In genomic region chr1:64480999-64481772, GRCh38 we compare ENCODE assay signal across 19 cellular contexts.
"Had no signal": no experiment of that assay in that cellular context is flagged by ENCODE, and none has a peak within 500 bp of the region (broad histone marks: within the 10 kb centered on the region; RNA-seq: fewer than 3 reads in every experiment).

No MANE protein-coding gene starts in this region.

- DNase-seq: activated CD4-positive, alpha-beta memory T cell treated with anti-CD3 and anti-CD28 coated beads for 36 hours; activated CD4-positive, alpha-beta T cell treated with anti-CD3 and anti-CD28 coated beads for 36 hours; activated CD8-positive, alpha-beta memory T cell treated with anti-CD3 and anti-CD28 coated beads, Interleukin-2, amount 10 ng/mL, durations not matched to agents 7 days and 5 days; activated naive CD4-positive, alpha-beta T cell treated with Interleukin-2 at 50 U/mL for 16 hours; activated naive CD8-positive, alpha-beta T cell treated with anti-CD3 and anti-CD28 coated beads, Interleukin-2, amount 10 ng/mL, durations not matched to agents 7 days and 5 days; amygdala; colonic mucosa; gastrocnemius medialis; mesendoderm; naive thymus-derived CD4-positive, alpha-beta T cell; stimulated activated CD4-positive, alpha-beta T cell treated with anti-CD3 and anti-CD28 coated beads, Interleukin-12 subunit alpha, Interleukin-12 subunit beta, amount 100 ng/mL, for 4 hours; stimulated activated CD4-positive, alpha-beta T cell treated with anti-CD3 and anti-CD28 coated beads, Interleukin-1b, Interleukin-23, amount 100 ng/mL, for 48 hours; stimulated activated naive CD4-positive, alpha-beta T cell treated with Interleukin-2 at 50 U/mL for 16 hours; T-helper 17 cell had no signal

- H3K27me3 ChIP-seq: colonic mucosa, gastrocnemius medialis, tibial nerve had no signal

- H3K9me3 Mint-ChIP-seq: activated CD4-positive, alpha-beta memory T cell treated with anti-CD3 and anti-CD28 coated beads for 36 hours; activated naive CD8-positive, alpha-beta T cell treated with anti-CD3 and anti-CD28 coated beads, Interleukin-2, amount 10 ng/mL, durations not matched to agents 7 days and 5 days; central memory CD8-positive, alpha-beta T cell; naive thymus-derived CD4-positive, alpha-beta T cell; WTC11 had no signal

- H3K27ac Mint-ChIP-seq: activated CD4-positive, alpha-beta memory T cell treated with anti-CD3 and anti-CD28 coated beads for 36 hours; activated CD4-positive, alpha-beta T cell treated with anti-CD3 and anti-CD28 coated beads for 36 hours; activated CD8-positive, alpha-beta memory T cell treated with anti-CD3 and anti-CD28 coated beads, Interleukin-2, amount 10 ng/mL, durations not matched to agents 7 days and 5 days; activated naive CD8-positive, alpha-beta T cell treated with anti-CD3 and anti-CD28 coated beads, Interleukin-2, amount 10 ng/mL, durations not matched to agents 7 days and 5 days; naive thymus-derived CD4-positive, alpha-beta T cell; T-helper 17 cell; WTC11 had no signal

- ATAC-seq: activated CD4-positive, alpha-beta T cell treated with anti-CD3 and anti-CD28 coated beads for 36 hours; activated CD8-positive, alpha-beta memory T cell treated with anti-CD3 and anti-CD28 coated beads, Interleukin-2, amount 10 ng/mL, durations not matched to agents 7 days and 5 days; esophagus mucosa; gastrocnemius medialis; naive thymus-derived CD4-positive, alpha-beta T cell; T-helper 17 cell; WTC11 had no signal

- H3K27ac ChIP-seq: colonic mucosa, gastrocnemius medialis, parathyroid adenoma, tibial nerve had no signal

- H3K4me1 Mint-ChIP-seq: activated CD8-positive, alpha-beta memory T cell treated with anti-CD3 and anti-CD28 coated beads, Interleukin-2, amount 10 ng/mL, durations not matched to agents 7 days and 5 days; activated naive CD8-positive, alpha-beta T cell treated with anti-CD3 and anti-CD28 coated beads, Interleukin-2, amount 10 ng/mL, durations not matched to agents 7 days and 5 days; central memory CD8-positive, alpha-beta T cell had no signal

- H3K36me3 Mint-ChIP-seq: activated CD4-positive, alpha-beta memory T cell treated with anti-CD3 and anti-CD28 coated beads for 36 hours; activated CD8-positive, alpha-beta memory T cell treated with anti-CD3 and anti-CD28 coated beads, Interleukin-2, amount 10 ng/mL, durations not matched to agents 7 days and 5 days; activated naive CD8-positive, alpha-beta T cell treated with anti-CD3 and anti-CD28 coated beads, Interleukin-2, amount 10 ng/mL, durations not matched to agents 7 days and 5 days; WTC11 had no signal

- H3K4me3 Mint-ChIP-seq: activated CD4-positive, alpha-beta memory T cell treated with anti-CD3 and anti-CD28 coated beads for 36 hours; activated CD4-positive, alpha-beta T cell treated with anti-CD3 and anti-CD28 coated beads for 36 hours; activated CD8-positive, alpha-beta memory T cell treated with anti-CD3 and anti-CD28 coated beads, Interleukin-2, amount 10 ng/mL, durations not matched to agents 7 days and 5 days; activated naive CD8-positive, alpha-beta T cell treated with anti-CD3 and anti-CD28 coated beads, Interleukin-2, amount 10 ng/mL, durations not matched to agents 7 days and 5 days; central memory CD8-positive, alpha-beta T cell; naive thymus-derived CD4-positive, alpha-beta T cell; T-helper 17 cell; WTC11 had no signal

- H3K9ac ChIP-seq: parathyroid adenoma had no signal

- H3K4me3 ChIP-seq: colonic mucosa, gastrocnemius medialis, tibial nerve had no signal

- H3K9me3 ChIP-seq: colonic mucosa, gastrocnemius medialis, tibial nerve had no signal

- H3K27me3 Mint-ChIP-seq: activated CD4-positive, alpha-beta T cell treated with anti-CD3 and anti-CD28 coated beads for 36 hours; activated naive CD8-positive, alpha-beta T cell treated with anti-CD3 and anti-CD28 coated beads, Interleukin-2, amount 10 ng/mL, durations not matched to agents 7 days and 5 days had no signal

- H2AFZ ChIP-seq: parathyroid adenoma had no signal

- H3K36me3 ChIP-seq: colonic mucosa, gastrocnemius medialis, tibial nerve had no signal
